In the genomic region with DNA sequence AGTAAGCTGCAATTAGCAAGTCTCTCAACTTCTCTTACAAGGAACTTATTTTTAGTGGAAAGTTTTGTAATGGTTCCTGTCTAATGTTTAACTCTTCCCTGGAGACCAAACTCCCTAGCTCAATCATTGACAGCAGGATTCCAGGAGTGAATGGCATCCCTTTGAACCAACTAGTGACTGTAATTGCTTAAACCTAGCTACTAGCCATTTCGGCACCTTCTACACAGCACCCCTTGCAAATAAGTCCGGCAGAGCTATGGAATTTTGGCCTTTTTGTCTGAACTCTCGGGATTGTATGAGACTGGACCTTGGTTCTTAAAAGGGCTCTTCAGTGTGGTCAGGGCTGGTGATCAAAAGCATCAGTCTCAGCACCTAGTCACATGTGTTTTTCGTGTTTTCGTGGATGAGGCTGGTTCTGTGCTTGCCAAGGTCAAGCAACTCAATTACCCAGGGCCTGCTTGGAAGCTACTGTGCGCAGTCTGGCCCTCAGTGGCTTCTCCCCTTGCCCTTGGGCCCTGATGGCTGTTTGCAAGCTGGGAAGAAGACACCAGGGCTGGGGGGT, we compare ENCODE assay signal across 14 cellular contexts.
DNase-seq lines count a peak whose midpoint lies in the region; ATAC-seq, FAIRE-seq and TF ChIP-seq lines count a peak whose summit lies in the region.
"Had no signal": no experiment of that assay in that cellular context is flagged by ENCODE, and none has a peak within 500 bp of the region (broad histone marks: within the 10 kb centered on the region; RNA-seq: fewer than 3 reads in every experiment).

No MANE protein-coding gene starts in this region.

- POLR2A ChIA-PET in CD4-positive, alpha-beta memory T cell (lab: Charles Lee; ENCODE audit: partially characterized antibody), result interaction anchor here (1.7 to 2.8 kb wide), 3 partner anchors 11 to 14 kb away, joined by 5 to 25 read pairs (median 7); no protein-coding TSS in a partner anchor

- H3K36me3 ChIP-seq in CD4-positive, alpha-beta memory T cell (ENCODE audit: insufficient read depth, low read length), result no peaks in the 10 kb centered on the region
- H3K36me3 ChIP-seq in colonic mucosa, result no peaks in the 10 kb centered on the region
- H3K36me3 ChIP-seq: thyroid gland had no signal

- no peaks in the 10 kb centered on the region for H3K27me3 Mint-ChIP-seq in CD4-positive, alpha-beta memory T cell
- no peaks in the 10 kb centered on the region for H3K27me3 Mint-ChIP-seq in natural killer cell (ENCODE audit: low read depth in 2 of 2)

- H3K9me3 Mint-ChIP-seq in CD4-positive, alpha-beta memory T cell, result peaks cover 0 to 1% (median 0%) of the 10 kb centered on the region in 8 donors
- H3K9me3 Mint-ChIP-seq in natural killer cell, result no peaks in the 10 kb centered on the region

- no peaks in the 10 kb centered on the region for H3K27me3 ChIP-seq in CD4-positive, alpha-beta memory T cell (ENCODE audit: insufficient read depth, low read length)
- no peaks in the 10 kb centered on the region for H3K27me3 ChIP-seq in colonic mucosa
- H3K27me3 ChIP-seq: thyroid gland had no signal

- peaks cover 47 to 50% of the 10 kb centered on the region in 2 donors for H3K36me3 Mint-ChIP-seq in CD4-positive, alpha-beta memory T cell
- peaks cover 7% of the 10 kb centered on the region for H3K36me3 Mint-ChIP-seq in natural killer cell

- no peak overlapping the region for H3K4me3 ChIP-seq in CD4-positive, alpha-beta memory T cell (ENCODE audit: low read length in 2 of 2)
- H3K4me3 ChIP-seq in colonic mucosa, result no peak overlapping the region
- H3K4me3 ChIP-seq: thyroid gland had no signal

- H3K27ac Mint-ChIP-seq in CD4-positive, alpha-beta memory T cell, result peak overlapping the region in 5 of 7 donors; percentile 54 to 94 (median 84)
- peak overlapping the region; percentile 86 to 96 for H3K27ac Mint-ChIP-seq in natural killer cell

- no peak for ATAC-seq in natural killer cell

- CTCF ChIA-PET in CD4-positive, alpha-beta memory T cell (lab: Charles Lee; ENCODE audit: partially characterized antibody), result interaction anchor here (0.9 to 2.2 kb wide), 5 partner anchors 11 to 196 kb away, joined by 4 to 8 read pairs (median 5); no protein-coding TSS in a partner anchor

- H3K4me1 Mint-ChIP-seq in CD4-positive, alpha-beta memory T cell, result peaks cover 53 to 84% (median 67%) of the 10 kb centered on the region in 4 donors
- H3K4me1 Mint-ChIP-seq in natural killer cell, result peaks cover 72 to 77% of the 10 kb centered on the region in 2 donors

- no peak overlapping the region for H3K9ac ChIP-seq in colonic mucosa (ENCODE audit: low read depth in 2 of 2, low read length in 2 of 2)

- DNase-seq in CD4-positive, alpha-beta memory T cell, result no peak
- DNase-seq in HuH-7.5 (ENCODE audit: low spot score) (peak; percentile 44), colonic mucosa (peak; percentile 32), natural killer cell (no peak), frontal cortex (ENCODE audit: low spot score in 2 of 2) (no peak), posterior cingulate gyrus (no peak), hippocampal formation (lab: John Stamatoyannopoulos, UW) (no peak), NCI-H187 (lab: John Stamatoyannopoulos, UW) (no peak)
- DNase-seq: activated gamma-delta T cell treated with Interleukin-2 at 50 U/mL for 16 hours, H7, NCI-H2171 had no signal

- H3K4me1 ChIP-seq in CD4-positive, alpha-beta memory T cell (ENCODE audit: insufficient read depth, low read length), result peaks cover 56% of the 10 kb centered on the region
- peaks cover 12% of the 10 kb centered on the region for H3K4me1 ChIP-seq in colonic mucosa

- TF ChIP-seq CTCF in colonic mucosa (IDR thresholded peaks at IDR 0.05), result no peak
- no peak for TF ChIP-seq CTCF in natural killer cell (IDR thresholded peaks at IDR 0.05)

- H3K4me3 Mint-ChIP-seq in CD4-positive, alpha-beta memory T cell, result peak overlapping the region in 5 of 8 donors; percentile 58 to 78 (median 72)
- H3K4me3 Mint-ChIP-seq in natural killer cell, result peak overlapping the region; percentile 73

- peak overlapping the region; percentile 38 for H3K27ac ChIP-seq in CD4-positive, alpha-beta memory T cell (ENCODE audit: low read depth, low read length)
- H3K27ac ChIP-seq in colonic mucosa, result peak overlapping the region; percentile 47
- H3K27ac ChIP-seq: HL-60 had no signal

- intact Hi-C loops in CD4-positive, alpha-beta memory T cell (cut with micrococcal nuclease), result loop anchor here (1.0 to 10.0 kb wide), 3 partner anchors 15 to 135 kb away; a partner anchor contains a TSS
- intact Hi-C loops in colonic mucosa (cut with DNase I) (no loop called here), natural killer cell (cut with micrococcal nuclease) (loop anchor here (2.0 to 5.0 kb wide), 3 partner anchors 50 to 645 kb away; a partner anchor contains a TSS), posterior cingulate gyrus (cut with DNase I) (no loop called here)

- no peaks in the 10 kb centered on the region for H3K9me3 ChIP-seq in CD4-positive, alpha-beta memory T cell (ENCODE audit: control insufficient read depth in 1 of 2, low read length in 2 of 2)
- H3K9me3 ChIP-seq in colonic mucosa, result no peaks in the 10 kb centered on the region
- H3K9me3 ChIP-seq: thyroid gland had no signal

- FAIRE-seq in frontal cortex (lab: Jason Lieb, UNC), result no peak
- FAIRE-seq: D721Med had no signal

Comparison
In these comparisons a context has a peak if more than half of its experiments do, and no peak if none do; other contexts are left out.
1. DNase-seq: peak in HuH-7.5 (single experiment) and colonic mucosa (single experiment); none in CD4-positive, alpha-beta memory T cell (0 of 5), natural killer cell (single experiment), frontal cortex (0 of 2), posterior cingulate gyrus (0 of 10), hippocampal formation (0 of 2) and NCI-H187 (0 of 2).
2. intact Hi-C loops: an anchor here in CD4-positive, alpha-beta memory T cell (1.0 to 10.0 kb wide) and natural killer cell (2.0 to 5.0 kb wide); none called in colonic mucosa and posterior cingulate gyrus.